11 cellular contexts compared by ENCODE assay signal in the genomic region with DNA sequence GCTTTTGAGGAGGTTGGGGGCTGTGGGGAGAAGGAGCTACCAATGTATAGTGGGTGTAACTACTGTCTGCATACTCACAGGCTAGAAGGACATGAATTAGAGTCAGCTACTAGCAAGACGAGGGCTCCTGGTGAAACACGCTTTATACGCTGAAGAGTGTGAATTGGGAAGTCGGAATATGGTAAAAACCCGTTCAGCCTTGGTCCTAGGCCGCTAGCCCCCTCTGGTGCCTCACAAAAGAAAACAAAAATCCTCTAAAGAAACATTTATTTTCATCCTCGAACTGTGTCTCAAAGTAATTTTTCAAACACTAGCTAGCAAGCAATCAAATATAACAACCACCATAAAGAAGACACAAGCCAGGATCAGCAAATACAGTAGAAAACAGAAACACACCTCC.
DNase-seq lines count a peak whose midpoint lies in the region; ATAC-seq and TF ChIP-seq lines count a peak whose summit lies in the region.
"Had no signal": no experiment of that assay in that cellular context is flagged by ENCODE, and none has a peak within 500 bp of the region (broad histone marks: within the 10 kb centered on the region; RNA-seq: fewer than 3 reads in every experiment).

No MANE protein-coding gene starts in this region.

- ATAC-seq in activated CD8-positive, alpha-beta T cell treated with anti-CD3 and anti-CD28 coated beads, Interleukin-2, amount 10 ng/mL, durations not matched to agents 7 days and 5 days: no peak
- no peak for ATAC-seq in GM21576 (IDR thresholded peaks at IDR 0.05; ENCODE audit: unreplicated experiment)
- ATAC-seq: activated T-cell treated with anti-CD3 and anti-CD28 coated beads, Interleukin-2, amount 50 U/mL, for 4 hours had no signal

- H3K9ac ChIP-seq in mesenchymal stem cell (ENCODE audit: low read length): no peak overlapping the region

- peak overlapping the region in 1 of 2 experiments; percentile 77 for H2BK12ac ChIP-seq in mesenchymal stem cell (ENCODE audit: low read length in 2 of 2)

- TF ChIP-seq POLR2A in erythroblast (IDR thresholded peaks at IDR 0.05; ENCODE audit: low read length): no peak

- no peak overlapping the region for H3K14ac ChIP-seq in mesenchymal stem cell (ENCODE audit: low read length in 2 of 2)

- H3K18ac ChIP-seq in mesenchymal stem cell (ENCODE audit: low read depth in 1 of 2, low read length in 2 of 2): peak overlapping the region in 1 of 2 experiments; percentile 11

- POLR2A ChIA-PET in activated CD8-positive, alpha-beta T cell treated with anti-CD3 and anti-CD28 coated beads, Interleukin-2, amount 10 ng/mL, durations not matched to agents 7 days and 5 days (lab: Charles Lee): no interaction called here

- H3K4me2 ChIP-seq in mesenchymal stem cell (ENCODE audit: low read length, poor library complexity, severe bottlenecking): no peak overlapping the region

- no peaks in the 10 kb centered on the region for H3K36me3 Mint-ChIP-seq in activated CD8-positive, alpha-beta T cell treated with anti-CD3 and anti-CD28 coated beads, Interleukin-2, amount 10 ng/mL, durations not matched to agents 7 days and 5 days (ENCODE audit: low read depth)
- H3K36me3 Mint-ChIP-seq: memory B cell had no signal

- H3K36me3 ChIP-seq in mesenchymal stem cell (ENCODE audit: control insufficient read depth in 1 of 2, insufficient read depth in 2 of 2, low read depth in 1 of 2, low read length in 2 of 2): no peaks in the 10 kb centered on the region

- no peak overlapping the region for H4K8ac ChIP-seq in mesenchymal stem cell (ENCODE audit: low read length)

- no peak overlapping the region for H2BK120ac ChIP-seq in mesenchymal stem cell (ENCODE audit: low read depth, low read length)

- 52% methylated on average over 7 of the region's 7 CpGs for WGBS in mesenchymal stem cell

- no peaks in the 10 kb centered on the region for H3K79me1 ChIP-seq in mesenchymal stem cell (replicated peaks; ENCODE audit: low read length, poor library complexity, severe bottlenecking)

- peak overlapping the region; percentile 62 for H2BK15ac ChIP-seq in mesenchymal stem cell (ENCODE audit: low read depth, poor library complexity, severe bottlenecking)

- no peaks in the 10 kb centered on the region for H3K4me1 Mint-ChIP-seq in activated CD8-positive, alpha-beta T cell treated with anti-CD3 and anti-CD28 coated beads, Interleukin-2, amount 10 ng/mL, durations not matched to agents 7 days and 5 days (ENCODE audit: low read depth)
- H3K4me1 Mint-ChIP-seq: memory B cell had no signal

- H3K23ac ChIP-seq in mesenchymal stem cell (ENCODE audit: low read length in 2 of 2): no peak overlapping the region

- H3K27ac ChIP-seq in mesenchymal stem cell (ENCODE audit: low read length, poor library complexity, severe bottlenecking): no peak overlapping the region

- H2AFZ ChIP-seq in mesenchymal stem cell (ENCODE audit: low read depth, low read length): no peak overlapping the region

- CTCF ChIA-PET in activated CD8-positive, alpha-beta T cell treated with anti-CD3 and anti-CD28 coated beads, Interleukin-2, amount 10 ng/mL, durations not matched to agents 7 days and 5 days (lab: Charles Lee): no interaction called here

- H3K4ac ChIP-seq in mesenchymal stem cell (ENCODE audit: low read depth in 1 of 2, low read length in 2 of 2): peak overlapping the region in 1 of 2 experiments; percentile 46

- H2AK5ac ChIP-seq in mesenchymal stem cell (ENCODE audit: low read length, severe bottlenecking): no peak overlapping the region

- H3K27ac Mint-ChIP-seq in activated CD8-positive, alpha-beta T cell treated with anti-CD3 and anti-CD28 coated beads, Interleukin-2, amount 10 ng/mL, durations not matched to agents 7 days and 5 days: no peak overlapping the region
- H3K27ac Mint-ChIP-seq: memory B cell had no signal

- no peaks in the 10 kb centered on the region for H3K27me3 ChIP-seq in mesenchymal stem cell (ENCODE audit: control insufficient read depth in 1 of 2, insufficient read depth in 1 of 2, low read length in 2 of 2)

- H3K9me3 ChIP-seq in mesenchymal stem cell (ENCODE audit: control insufficient read depth, low read length): peaks cover 32% of the 10 kb centered on the region

- H3K4me1 ChIP-seq in mesenchymal stem cell (ENCODE audit: control insufficient read depth, insufficient read depth, low read depth, low read length): no peaks in the 10 kb centered on the region

- H2BK5ac ChIP-seq in mesenchymal stem cell (ENCODE audit: low read depth, low read length, poor library complexity, severe bottlenecking): no peak overlapping the region

- H3K4me3 ChIP-seq in mesenchymal stem cell (ENCODE audit: insufficient read depth in 1 of 2, low read depth in 1 of 2, low read length in 2 of 2): no peak overlapping the region

- H4K91ac ChIP-seq in mesenchymal stem cell (ENCODE audit: low read length): no peak overlapping the region

- DNase-seq in DMS114 treated with DMSO at 0.1 percent for 48 hours (lab: John Stamatoyannopoulos, UW; ENCODE audit: unreplicated experiment): peak; percentile 33
- DNase-seq in NOMO-1 treated with DMSO at 0.1 percent for 48 hours (lab: John Stamatoyannopoulos, UW; ENCODE audit: unreplicated experiment): peak; percentile 82
- DNase-seq in erythroblast (lab: John Stamatoyannopoulos, UW): peak; percentile 26 to 36
- DNase-seq in mesenchymal stem cell: peak; percentile 26
- no peak for DNase-seq in NCI-H1694 (lab: John Stamatoyannopoulos, UW)
- DNase-seq in activated CD8-positive, alpha-beta T cell treated with anti-CD3 and anti-CD28 coated beads, Interleukin-2, amount 10 ng/mL, durations not matched to agents 7 days and 5 days: no peak
- DNase-seq in amygdala (lab: John Stamatoyannopoulos, UW): no peak
- DNase-seq: activated T-cell treated with anti-CD3 and anti-CD28 coated beads, Interleukin-2, amount 50 U/mL, for 4 hours; DMS153 had no signal

- no peaks in the 10 kb centered on the region for H3K27me3 Mint-ChIP-seq in activated CD8-positive, alpha-beta T cell treated with anti-CD3 and anti-CD28 coated beads, Interleukin-2, amount 10 ng/mL, durations not matched to agents 7 days and 5 days (ENCODE audit: low read depth)
- H3K27me3 Mint-ChIP-seq: memory B cell had no signal

- peaks cover 4% of the 10 kb centered on the region for H3K9me3 Mint-ChIP-seq in activated CD8-positive, alpha-beta T cell treated with anti-CD3 and anti-CD28 coated beads, Interleukin-2, amount 10 ng/mL, durations not matched to agents 7 days and 5 days (ENCODE audit: insufficient read depth)

- H3K4me3 Mint-ChIP-seq in activated CD8-positive, alpha-beta T cell treated with anti-CD3 and anti-CD28 coated beads, Interleukin-2, amount 10 ng/mL, durations not matched to agents 7 days and 5 days: no peak overlapping the region
- H3K4me3 Mint-ChIP-seq: activated T-cell treated with anti-CD3 and anti-CD28 coated beads, Interleukin-2, amount 50 U/mL, for 4 hours; memory B cell had no signal

Comparison
In these comparisons a context has a peak if more than half of its experiments do, and no peak if none do; other contexts are left out.
1. DNase-seq: peak in DMS114 treated with DMSO at 0.1 percent for 48 hours (single experiment), NOMO-1 treated with DMSO at 0.1 percent for 48 hours (single experiment), erythroblast (2 of 2) and mesenchymal stem cell (single experiment); none in NCI-H1694 (single experiment), activated CD8-positive, alpha-beta T cell treated with anti-CD3 and anti-CD28 coated beads, Interleukin-2, amount 10 ng/mL, durations not matched to agents 7 days and 5 days (single experiment) and amygdala (0 of 56).